ENCODE assay signal across 8 cellular contexts in genomic region chr12:124517260-124518050, GRCh38. TPM values are rescaled to one million over a fixed set of nuclear protein-coding genes. Genes with fewer than 3 reads are reported as not detected.
A peak's percentile ranks its signal among the peaks of the same experiment; 100 is the strongest.
DNase-seq lines count a peak whose midpoint lies in the region; ATAC-seq and TF ChIP-seq lines count a peak whose summit lies in the region.

No MANE protein-coding gene starts in this region.

- H3K9me2 ChIP-seq in GM23338 (ENCODE audit: insufficient read depth): no peaks in the 10 kb centered on the region

- H3K4me3 Mint-ChIP-seq in GM23338: no peak overlapping the region
- peak overlapping the region; percentile 75 for H3K4me3 Mint-ChIP-seq in neural progenitor cell

- H3K4me1 ChIP-seq in GM23338 (ENCODE audit: insufficient read depth) (peaks cover 20% of the 10 kb centered on the region), Peyer's patch (peaks cover 0 to 67% (median 15%) of the 10 kb centered on the region in 4 donors), neural progenitor cell (peaks cover 44% of the 10 kb centered on the region)

- H3K4me3 ChIP-seq in GM23338 (no peak overlapping the region), Peyer's patch (peak overlapping the region; percentile 15 to 45 (median 28)), neural progenitor cell (no peak overlapping the region)

- H3K27me3 Mint-ChIP-seq in GM23338 (ENCODE audit: insufficient read depth, low read depth, poor library complexity) (peaks cover 20% of the 10 kb centered on the region), neural progenitor cell (ENCODE audit: insufficient read depth, low read depth) (peaks cover 5% of the 10 kb centered on the region)

- H3K79me2 ChIP-seq in GM23338 (replicated peaks; ENCODE audit: insufficient read depth) (peaks cover 97% of the 10 kb centered on the region), neural progenitor cell (ENCODE audit: low read depth) (peaks cover 90% of the 10 kb centered on the region)

- DNase-seq in GM23338 (ENCODE audit: low spot score): no peak
- DNase-seq in Peyer's patch: peak in 1 of 3 donors; percentile 70
- DNase-seq in fibroblast of gingiva (ENCODE audit: low read depth): peak; percentile 71
- no peak for DNase-seq in neural progenitor cell (ENCODE audit: low spot score)
- no peak for DNase-seq in activated naive CD4-positive, alpha-beta T cell treated with Interleukin-2 at 50 U/mL for 16 hours
- no peak for DNase-seq in GM19238 (ENCODE audit: insufficient read length, low spot score)

- H4K20me1 ChIP-seq in GM23338 (replicated peaks; ENCODE audit: insufficient read depth) (peaks cover 29% of the 10 kb centered on the region), neural progenitor cell (ENCODE audit: low read depth) (peaks cover 73% of the 10 kb centered on the region)

- no peak for ATAC-seq in GM23338
- no peak for ATAC-seq in GM19467 (IDR thresholded peaks at IDR 0.05; ENCODE audit: unreplicated experiment)
- no peak for ATAC-seq in GM19035 (IDR thresholded peaks at IDR 0.05; ENCODE audit: unreplicated experiment)

- no peak for TF ChIP-seq POLR2A in Peyer's patch (IDR thresholded peaks at IDR 0.05)

- H3K9me3 Mint-ChIP-seq in GM23338 (no peaks in the 10 kb centered on the region; the same call in 2 of the 3 replicates), neural progenitor cell (no peaks in the 10 kb centered on the region)

- H3K27me3 ChIP-seq in GM23338 (ENCODE audit: insufficient read depth): no peaks in the 10 kb centered on the region
- H3K27me3 ChIP-seq in Peyer's patch: no peaks in the 10 kb centered on the region
- H3K27me3 ChIP-seq in neural progenitor cell: no peaks in the 10 kb centered on the region

- H2AFZ ChIP-seq in GM23338 (no peak overlapping the region), neural progenitor cell (replicated peaks) (no peak overlapping the region)

- no peaks in the 10 kb centered on the region for H3K36me3 ChIP-seq in GM23338 (ENCODE audit: insufficient read depth)
- no peaks in the 10 kb centered on the region for H3K36me3 ChIP-seq in Peyer's patch
- no peaks in the 10 kb centered on the region for H3K36me3 ChIP-seq in neural progenitor cell

- H3K27ac ChIP-seq in GM23338 (ENCODE audit: low read depth): no peak overlapping the region; the same call in 1 of the 2 replicates
- peak overlapping the region; percentile 77 to 97 (median 88) for H3K27ac ChIP-seq in Peyer's patch
- peak overlapping the region; percentile 92 for H3K27ac ChIP-seq in neural progenitor cell

- H3K4me2 ChIP-seq in GM23338: no peak overlapping the region; the same call in 1 of the 2 replicates
- H3K4me2 ChIP-seq in neural progenitor cell: peak overlapping the region; percentile 52

- peaks cover 20% of the 10 kb centered on the region for H3K36me3 Mint-ChIP-seq in GM23338 (ENCODE audit: low read depth)
- H3K36me3 Mint-ChIP-seq in neural progenitor cell: peaks cover 10% of the 10 kb centered on the region

- TF ChIP-seq CTCF in GM23338 (conservative IDR thresholded peaks at IDR 0.05; ENCODE audit: low read depth in 2 of 2) (no peak), Peyer's patch (IDR thresholded peaks at IDR 0.05) (no peak), neural progenitor cell (IDR thresholded peaks at IDR 0.05) (no peak)

- H3K27ac Mint-ChIP-seq in GM23338 (peak overlapping the region; percentile 87), neural progenitor cell (peak overlapping the region; percentile 100)

- no peak overlapping the region for H3K9ac ChIP-seq in neural progenitor cell

- H3K9me3 ChIP-seq in Peyer's patch: no peaks in the 10 kb centered on the region
- no peaks in the 10 kb centered on the region for H3K9me3 ChIP-seq in neural progenitor cell (ENCODE audit: low read depth)

- H3F3A ChIP-seq in GM23338 (replicated peaks; ENCODE audit: low read depth): peaks cover 7% of the 10 kb centered on the region; the same call in 1 of the 2 replicates
- peaks cover 42% of the 10 kb centered on the region for H3F3A ChIP-seq in neural progenitor cell (ENCODE audit: low read depth)

- H3K4me1 Mint-ChIP-seq in GM23338: peaks cover 57% of the 10 kb centered on the region
- peaks cover 68% of the 10 kb centered on the region for H3K4me1 Mint-ChIP-seq in neural progenitor cell

TF ChIP-seq in GM23338, 12 proteins besides CTCF, POLR2A, EP300 and RAD21 (continues in another document):
- no peak for TF ChIP-seq ZNF331 (CRISPR knock-in tag; IDR thresholded peaks at IDR 0.05; ENCODE audit: low read depth)
- TF ChIP-seq REST (IDR thresholded peaks at IDR 0.05; ENCODE audit: unreplicated experiment): no peak
- TF ChIP-seq POLR2AphosphoS5 (IDR thresholded peaks at IDR 0.05; ENCODE audit: low read depth): no peak
- TF ChIP-seq STAT1 (IDR thresholded peaks at IDR 0.05; ENCODE audit: unreplicated experiment): no peak
- TF ChIP-seq JUNB (IDR thresholded peaks at IDR 0.05; ENCODE audit: unreplicated experiment): no peak
- no peak for TF ChIP-seq EZH2phosphoT487 (IDR thresholded peaks at IDR 0.05; ENCODE audit: unreplicated experiment)
- TF ChIP-seq ZNF114 (CRISPR knock-in tag; IDR thresholded peaks at IDR 0.05): no peak
- TF ChIP-seq NANOG (IDR thresholded peaks at IDR 0.05; ENCODE audit: borderline replicate concordance): no peak
- TF ChIP-seq CREB1 (CRISPR knock-in tag; IDR thresholded peaks at IDR 0.05; ENCODE audit: low read depth): no peak
- TF ChIP-seq ETS1 (IDR thresholded peaks at IDR 0.05): no peak

RNA-seq across cellular contexts. Expression of gene NCOR2, which starts 50.0 kb away (rescaled TPM):
- total RNA-seq in GM23338 (2014; rRNA removed; shearing (Covaris generic)): 180 and 190 TPM in 2 replicates
- 69.6 and 76.5 TPM in 2 replicates for polyA plus RNA-seq in GM23338 (2016; fragmentation: Nextera tagmentation; extraction: Ambion mirVana)
- total RNA-seq in Peyer's patch: 100 to 1,000 TPM; 105 to 330 (median 148) TPM
- 14.3 and 18.0 TPM in 2 replicates for total RNA-seq in neural progenitor cell (ENCODE audit: low replicate concordance)

Comparison
In these comparisons a context has a peak if more than half of its experiments do, and no peak if none do; other contexts are left out.
1. H3K4me3 ChIP-seq: peak in Peyer's patch (4 of 4); none in GM23338 (single experiment) and neural progenitor cell (single experiment).